In the genomic region with DNA sequence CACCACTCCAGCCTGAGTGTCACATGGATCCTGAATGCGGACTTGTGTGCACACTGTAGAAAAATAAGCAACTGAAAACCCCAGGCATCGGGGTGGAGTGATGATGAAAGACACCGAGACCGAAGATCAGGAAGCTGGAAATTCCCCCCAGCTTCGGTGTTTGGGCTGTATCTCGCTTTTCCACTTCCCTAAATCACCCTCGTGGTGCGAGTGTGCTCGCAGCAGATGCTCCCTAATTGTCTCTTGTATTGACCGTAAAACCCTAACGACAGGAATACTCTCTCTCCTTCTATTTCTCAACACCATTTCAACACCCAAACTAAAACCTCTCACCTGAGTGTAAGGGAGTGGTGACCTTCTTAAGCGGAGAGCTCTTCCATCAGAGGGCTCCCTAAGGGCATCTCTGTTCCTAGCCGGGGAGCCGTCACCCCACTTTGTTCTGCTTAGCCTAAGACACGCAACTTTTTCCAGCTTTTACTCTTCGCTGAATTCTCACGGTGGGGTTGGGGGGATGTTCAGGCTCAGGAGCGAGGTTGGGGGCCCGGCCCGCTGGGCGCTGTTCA, we compare ENCODE assay signal across 8 cellular contexts. TPM values are rescaled to one million over a fixed set of nuclear protein-coding genes. Genes with fewer than 3 reads are reported as not detected.
DNase-seq lines count a peak whose midpoint lies in the region; ATAC-seq, FAIRE-seq and TF ChIP-seq lines count a peak whose summit lies in the region.

No MANE protein-coding gene starts in this region.

- H3K9me2 ChIP-seq in SU-DHL-6 (replicated peaks; ENCODE audit: insufficient read depth, low read length), result no peaks in the 10 kb centered on the region

- H3K4me3 ChIP-seq in SU-DHL-6 (ENCODE audit: insufficient read depth, low read length, poor library complexity, severe bottlenecking) (peak overlapping the region; percentile 63), mucosa of stomach (ENCODE audit: low read length) (peak overlapping the region; percentile 25), tibial artery (peak overlapping the region; percentile 77 to 83)
- peak overlapping the region; percentile 66 for H3K4me3 ChIP-seq in effector memory CD4-positive, alpha-beta T cell (ENCODE audit: insufficient read depth, low read depth, low read length, poor library complexity, severe bottlenecking)

- H3K9ac ChIP-seq in SU-DHL-6 (ENCODE audit: low read length) (peak overlapping the region; percentile 69), mucosa of stomach (ENCODE audit: low read length) (peak overlapping the region; percentile 53)

- intact Hi-C loops in tibial artery (cut with DNase I; ENCODE audit: low total_unique reads), result no loop called here

- peak overlapping the region; percentile 83 for H3K4me2 ChIP-seq in SU-DHL-6 (ENCODE audit: low read depth, low read length, poor library complexity, severe bottlenecking)

- H3K27ac ChIP-seq in SU-DHL-6 (ENCODE audit: low read depth, low read length) (no peak overlapping the region), tibial artery (peak overlapping the region; percentile 61 to 63)
- H3K27ac ChIP-seq in effector memory CD4-positive, alpha-beta T cell (ENCODE audit: insufficient read depth, low read length, poor library complexity, severe bottlenecking), result no peak overlapping the region

- peaks cover 26% of the 10 kb centered on the region; the same call in 1 of the 2 replicates for H3K79me2 ChIP-seq in SU-DHL-6 (ENCODE audit: insufficient read depth, low read length)

- peak overlapping the region; percentile 99 for H2AFZ ChIP-seq in SU-DHL-6 (ENCODE audit: low read depth, low read length, severe bottlenecking)

- ATAC-seq in HG02981 (IDR thresholded peaks at IDR 0.05; ENCODE audit: unreplicated experiment), result peak; percentile 21

- H3F3A ChIP-seq in SU-DHL-6 (ENCODE audit: insufficient read depth), result peaks cover 12% of the 10 kb centered on the region

- H3K27me3 ChIP-seq in SU-DHL-6 (ENCODE audit: low read length), result no peaks in the 10 kb centered on the region
- no peaks in the 10 kb centered on the region for H3K27me3 ChIP-seq in effector memory CD4-positive, alpha-beta T cell (replicated peaks; ENCODE audit: control insufficient read depth, insufficient read depth, low read length, poor library complexity, severe bottlenecking)
- peaks cover 3% of the 10 kb centered on the region for H3K27me3 ChIP-seq in mucosa of stomach (ENCODE audit: control insufficient read depth, insufficient read depth, low read length)
- H3K27me3 ChIP-seq in tibial artery, result no peaks in the 10 kb centered on the region

- TF ChIP-seq POLR2A in GM12891 (IDR thresholded peaks at IDR 0.05; ENCODE audit: low read depth, low read length), result peak; percentile 38; the same call in 1 of the 2 replicates

- H3K36me3 ChIP-seq in SU-DHL-6 (ENCODE audit: low read length) (no peaks in the 10 kb centered on the region), mucosa of stomach (ENCODE audit: control insufficient read depth, insufficient read depth, low read length) (no peaks in the 10 kb centered on the region), tibial artery (no peaks in the 10 kb centered on the region)
- H3K36me3 ChIP-seq in effector memory CD4-positive, alpha-beta T cell (ENCODE audit: control insufficient read depth, insufficient read depth, low read length), result no peaks in the 10 kb centered on the region

- TF ChIP-seq CTCF in SU-DHL-6 (IDR thresholded peaks at IDR 0.05; ENCODE audit: insufficient read depth, low read length, poor library complexity, severe bottlenecking) (no peak), tibial artery (IDR thresholded peaks at IDR 0.05) (no peak)

- H3K9me3 ChIP-seq in SU-DHL-6 (ENCODE audit: insufficient read depth, low read length), result no peaks in the 10 kb centered on the region
- H3K9me3 ChIP-seq in effector memory CD4-positive, alpha-beta T cell (ENCODE audit: control insufficient read depth, low read length), result no peaks in the 10 kb centered on the region
- H3K9me3 ChIP-seq in mucosa of stomach (ENCODE audit: control insufficient read depth, low read length), result no peaks in the 10 kb centered on the region
- H3K9me3 ChIP-seq in tibial artery, result no peaks in the 10 kb centered on the region

- DNase-seq in GM12891 (ENCODE audit: insufficient read length, low spot score), result no peak
- no peak for DNase-seq in effector memory CD4-positive, alpha-beta T cell
- peak in 1 of 2 donors; percentile 45 for DNase-seq in tibial artery
- no peak for DNase-seq in iPS-NIHi11 (ENCODE audit: low spot score)
- no peak for DNase-seq in kidney glomerular epithelial cell (lab: John Stamatoyannopoulos, UW)

- peaks cover 11% of the 10 kb centered on the region for H3K4me1 ChIP-seq in effector memory CD4-positive, alpha-beta T cell (ENCODE audit: control insufficient read depth, insufficient read depth, low read length, poor library complexity, severe bottlenecking)
- H3K4me1 ChIP-seq in mucosa of stomach (ENCODE audit: control insufficient read depth, insufficient read depth, low read length) (peaks cover 6% of the 10 kb centered on the region), tibial artery (peaks cover 0 to 22% (median 14%) of the 10 kb centered on the region in 4 donors)

- FAIRE-seq in GM12891 (lab: Jason Lieb, UNC), result no peak

- H4K20me1 ChIP-seq in SU-DHL-6 (ENCODE audit: low read depth, low read length), result 0 out of 2 replicates have a peak, but pooled peaks cover 5% of the 10 kb centered on the region

TF ChIP-seq in GM12891, 5 proteins besides CTCF, POLR2A, EP300 and RAD21:
- TF ChIP-seq PAX5 (IDR thresholded peaks at IDR 0.05; ENCODE audit: insufficient read depth, low read length, severe bottlenecking) (no peak), POU2F2 (IDR thresholded peaks at IDR 0.05; ENCODE audit: low read depth, low read length) (no peak), SPI1 (IDR thresholded peaks at IDR 0.05; ENCODE audit: low read depth, low read length) (peak; percentile 90)

RNA-seq across cellular contexts. Expression of a gene that starts 0.6 kb away (rescaled TPM):
- 8.5 TPM for polyA plus RNA-seq in GM12891 (2012; ENCODE audit: low read depth, missing spikeins)

Comparison
In these comparisons a context has a peak if more than half of its experiments do, and no peak if none do; other contexts are left out.
1. H3K27ac ChIP-seq: peak in tibial artery (2 of 2); none in SU-DHL-6 (single experiment) and effector memory CD4-positive, alpha-beta T cell (single experiment).
2. H3K4me3 ChIP-seq: peak in every context shown above with its lines; median percentile 80 in tibial artery; 66 in effector memory CD4-positive, alpha-beta T cell; 63 in SU-DHL-6; 25 in mucosa of stomach.